In genomic region chr21:25424045-25424444, GRCh38 we compare ENCODE assay signal across 28 cellular contexts.
A peak's percentile ranks its signal among the peaks of the same experiment; 100 is the strongest.
DNase-seq lines count a peak whose midpoint lies in the region; ATAC-seq and TF ChIP-seq lines count a peak whose summit lies in the region.
"Had no signal": no experiment of that assay in that cellular context is flagged by ENCODE, and none has a peak within 500 bp of the region (broad histone marks: within the 10 kb centered on the region; RNA-seq: fewer than 3 reads in every experiment).

No MANE protein-coding gene starts in this region.

- no peak overlapping the region for H2AFZ ChIP-seq in OCI-LY3 (ENCODE audit: low read depth, low read length)
- H2AFZ ChIP-seq: GM23248 had no signal

- no peaks in the 10 kb centered on the region for H4K20me1 ChIP-seq in OCI-LY3 (ENCODE audit: insufficient read depth, low read length)

- H3K27ac Mint-ChIP-seq in activated CD8-positive, alpha-beta memory T cell treated with anti-CD3 and anti-CD28 coated beads, Interleukin-2, amount 10 ng/mL, durations not matched to agents 7 days and 5 days = peak overlapping the region; percentile 65
- H3K27ac Mint-ChIP-seq in memory B cell = peak overlapping the region; percentile 49
- H3K27ac Mint-ChIP-seq: endodermal cell, HFFc6, WTC11 had no signal

- H3K4me1 Mint-ChIP-seq in activated CD8-positive, alpha-beta memory T cell treated with anti-CD3 and anti-CD28 coated beads, Interleukin-2, amount 10 ng/mL, durations not matched to agents 7 days and 5 days = peaks cover 61% of the 10 kb centered on the region
- peaks cover 30% of the 10 kb centered on the region for H3K4me1 Mint-ChIP-seq in memory B cell
- H3K4me1 Mint-ChIP-seq: WTC11 had no signal

- H3K9me3 Mint-ChIP-seq in activated CD8-positive, alpha-beta memory T cell treated with anti-CD3 and anti-CD28 coated beads, Interleukin-2, amount 10 ng/mL, durations not matched to agents 7 days and 5 days (ENCODE audit: low read depth) = no peaks in the 10 kb centered on the region
- H3K9me3 Mint-ChIP-seq in memory B cell = no peaks in the 10 kb centered on the region
- H3K9me3 Mint-ChIP-seq: endodermal cell, HFFc6, WTC11 had no signal

- ATAC-seq in activated CD8-positive, alpha-beta memory T cell treated with anti-CD3 and anti-CD28 coated beads, Interleukin-2, amount 10 ng/mL, durations not matched to agents 7 days and 5 days = no peak
- peak; percentile 41 for ATAC-seq in memory B cell (ENCODE audit: low read depth)
- ATAC-seq: left lobe of liver, SK-N-SH treated with all-trans-retinoic acid at 6 μM for 48 hours, WTC11 had no signal

- CTCF ChIA-PET in activated CD8-positive, alpha-beta memory T cell treated with anti-CD3 and anti-CD28 coated beads, Interleukin-2, amount 10 ng/mL, durations not matched to agents 7 days and 5 days (lab: Charles Lee) = interaction anchor here (1.5 to 3.0 kb wide), 5 partner anchors 10 to 184 kb away, joined by 4 to 16 read pairs (median 7); no protein-coding TSS in a partner anchor

- peak overlapping the region; percentile 87 for H3K4me2 ChIP-seq in OCI-LY3 (ENCODE audit: low read length)

- TF ChIP-seq CTCF in OCI-LY3 (IDR thresholded peaks at IDR 0.05; ENCODE audit: low read depth, low read length) = no peak

- H3K4me1 ChIP-seq in OCI-LY3 (ENCODE audit: low read length) = peaks cover 97% of the 10 kb centered on the region
- H3K4me1 ChIP-seq: BE2C, esophagus squamous epithelium, uterus had no signal

- no peak for DNase-seq in activated CD8-positive, alpha-beta memory T cell treated with anti-CD3 and anti-CD28 coated beads, Interleukin-2, amount 10 ng/mL, durations not matched to agents 7 days and 5 days
- DNase-seq in activated CD8-positive, alpha-beta memory T cell treated with anti-CD3 and anti-CD28 coated beads, Interleukin-2, amount 50 U/mL, for 48 hours = no peak
- DNase-seq in memory B cell (ENCODE audit: low spot score in 2 of 2) (no peak), T-helper 9 cell (no peak), hippocampal formation (lab: John Stamatoyannopoulos, UW) (no peak), NCI-H2227 (lab: John Stamatoyannopoulos, UW; ENCODE audit: unreplicated experiment) (no peak)
- DNase-seq: activated gamma-delta T cell; BE2C; DMS53; endodermal cell; esophagus squamous epithelium; GDM1; GM23248; HFFc6; mesendoderm; NCI-H1417; NCI-H2081; NCI-H774; nucleus accumbens; OCI-M1; stimulated activated CD4-positive, alpha-beta T cell treated with anti-CD3 and anti-CD28 coated beads, Interleukin-1b, Interleukin-23, amount 100 ng/mL, for 48 hours; uterus had no signal

- H3K9me3 ChIP-seq in OCI-LY3 (ENCODE audit: insufficient read depth, low read length) = no peaks in the 10 kb centered on the region
- H3K9me3 ChIP-seq: BE2C, esophagus squamous epithelium, uterus had no signal

- peak overlapping the region; percentile 99 for H3K27ac ChIP-seq in OCI-LY3 (ENCODE audit: low read length)
- H3K27ac ChIP-seq: coronary artery, esophagus squamous epithelium, GM23248, uterus had no signal

- H3K36me3 ChIP-seq in OCI-LY3 (replicated peaks; ENCODE audit: low read depth, low read length) = no peaks in the 10 kb centered on the region
- H3K36me3 ChIP-seq: BE2C, esophagus squamous epithelium, uterus had no signal

- no peaks in the 10 kb centered on the region for H3K27me3 ChIP-seq in OCI-LY3 (ENCODE audit: low read depth, low read length)
- H3K27me3 ChIP-seq: BE2C, esophagus squamous epithelium, uterus had no signal

- H3K9ac ChIP-seq in OCI-LY3 (ENCODE audit: low read length) = peak overlapping the region; percentile 96
- H3K9ac ChIP-seq: GM23248 had no signal

- H3K27me3 Mint-ChIP-seq in activated CD8-positive, alpha-beta memory T cell treated with anti-CD3 and anti-CD28 coated beads, Interleukin-2, amount 10 ng/mL, durations not matched to agents 7 days and 5 days = no peaks in the 10 kb centered on the region
- no peaks in the 10 kb centered on the region for H3K27me3 Mint-ChIP-seq in memory B cell

- peak overlapping the region; percentile 46 for H3K4me3 Mint-ChIP-seq in activated CD8-positive, alpha-beta memory T cell treated with anti-CD3 and anti-CD28 coated beads, Interleukin-2, amount 10 ng/mL, durations not matched to agents 7 days and 5 days
- H3K4me3 Mint-ChIP-seq in memory B cell = peak overlapping the region; percentile 31
- H3K4me3 Mint-ChIP-seq: endodermal cell, HFFc6, WTC11 had no signal

- peak overlapping the region; percentile 82; the same call in 1 of the 2 replicates for H3K4me3 ChIP-seq in GM08714 (ENCODE audit: low read length)
- peak overlapping the region; percentile 68 for H3K4me3 ChIP-seq in OCI-LY3 (ENCODE audit: low read length)
- H3K4me3 ChIP-seq: coronary artery, esophagus squamous epithelium, GM23248, uterus had no signal

- peaks cover 57% of the 10 kb centered on the region for H3K79me2 ChIP-seq in OCI-LY3 (ENCODE audit: low read length)

- peaks cover 2% of the 10 kb centered on the region for H3K36me3 Mint-ChIP-seq in activated CD8-positive, alpha-beta memory T cell treated with anti-CD3 and anti-CD28 coated beads, Interleukin-2, amount 10 ng/mL, durations not matched to agents 7 days and 5 days
- H3K36me3 Mint-ChIP-seq in memory B cell = no peaks in the 10 kb centered on the region
- H3K36me3 Mint-ChIP-seq: WTC11 had no signal
